Comparison of ENCODE assay signal across 8 cellular contexts in the genomic region with DNA sequence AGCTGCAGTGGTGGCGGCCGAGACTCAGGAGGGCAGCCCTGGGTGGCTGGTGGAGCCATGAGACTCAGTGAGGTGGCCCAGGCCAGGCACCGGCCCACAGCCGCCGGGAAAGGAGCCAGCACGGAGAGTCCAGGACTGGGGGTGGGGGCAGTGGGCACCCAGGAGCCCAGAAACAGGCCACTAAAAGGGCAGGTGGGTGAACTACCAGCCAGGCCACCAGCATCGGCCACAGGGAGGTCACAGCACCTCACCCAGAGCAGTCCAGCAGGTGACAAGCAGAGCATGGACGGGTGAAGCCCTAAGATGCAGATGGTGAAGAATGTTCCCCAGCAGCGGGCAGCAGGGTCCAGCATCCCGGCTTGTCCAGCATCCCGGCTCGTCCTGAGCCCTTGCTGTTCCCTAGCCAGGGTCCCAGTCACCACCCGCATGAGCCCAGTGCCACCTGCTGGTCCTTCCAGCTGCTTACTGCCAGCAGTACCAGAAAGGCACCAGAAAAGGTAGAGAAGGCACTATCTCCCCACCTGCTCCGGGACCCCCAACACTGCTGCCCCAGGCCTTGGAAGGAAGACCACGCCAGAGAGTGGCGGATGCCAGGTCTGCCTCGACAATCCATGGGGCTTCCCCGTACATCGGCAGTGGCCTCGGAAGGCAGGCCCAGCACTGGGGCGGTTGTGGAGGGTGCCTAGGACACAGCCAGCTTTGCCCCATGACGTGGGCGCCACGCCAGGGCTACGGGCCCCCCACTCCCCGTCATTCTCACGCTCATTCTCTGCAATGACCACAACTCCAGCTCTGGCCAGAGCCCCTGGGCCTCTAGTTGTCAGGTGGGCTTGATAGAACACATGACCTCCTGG. TPM values are rescaled to one million over a fixed set of nuclear protein-coding genes. Genes with fewer than 3 reads are reported as not detected.
DNase-seq lines count a peak whose midpoint lies in the region; ATAC-seq and TF ChIP-seq lines count a peak whose summit lies in the region.

No MANE protein-coding gene starts in this region.

- H3K36me3 ChIP-seq in stomach: peaks cover 0 to 19% (median 15%) of the 10 kb centered on the region in 4 donors

- TF ChIP-seq EP300 in stomach (IDR thresholded peaks at IDR 0.05): no peak

- peaks cover 40 to 70% (median 64%) of the 10 kb centered on the region in 4 donors for H3K4me1 ChIP-seq in stomach

- no peak for ATAC-seq in HG03342 (IDR thresholded peaks at IDR 0.05; ENCODE audit: unreplicated experiment)

- no peaks in the 10 kb centered on the region for H3K9me3 ChIP-seq in stomach

- peak overlapping the region; percentile 81 to 90 (median 88) for H3K27ac ChIP-seq in stomach

- WGBS in stomach, 5 donors: 17 to 38% (median 29%) methylated on average over 20 to 27 of the region's 27 CpGs

- H3K4me3 ChIP-seq in GM08714 (ENCODE audit: low read length) (peak overlapping the region; percentile 75; the same call in 1 of the 2 replicates), stomach (peak overlapping the region; percentile 79 to 98 (median 88))

- TF ChIP-seq CTCF in stomach (IDR thresholded peaks at IDR 0.05): peak in 5 of 7 experiments; percentile 50 to 90 (median 62)

- peak; percentile 70 for DNase-seq in 8988T
- peak; percentile 58 for DNase-seq in NCI-H2171 treated with DMSO at 0.1 percent for 48 hours (lab: John Stamatoyannopoulos, UW)
- DNase-seq in activated CD4-positive, alpha-beta T cell treated with anti-CD3 and anti-CD28 coated beads, Interleukin-2, amount 50 U/mL, for 4 hours: peak; percentile 58 to 65
- DNase-seq in effector CD4-positive, alpha-beta T cell: peak; percentile 41
- DNase-seq in medulla oblongata (ENCODE audit: extremely low spot score): peak; percentile 82
- DNase-seq in stomach: peak; percentile 81

- no peak for TF ChIP-seq POLR2A in stomach (IDR thresholded peaks at IDR 0.05)

- H3K27me3 ChIP-seq in stomach: no peaks in the 10 kb centered on the region

- intact Hi-C loops in stomach (cut with DNase I; ENCODE audit: low total_unique reads): no loop called here

RNA-seq across cellular contexts. Expression of a gene that starts 1.6 kb away (rescaled TPM):
- total RNA-seq in stomach: 100 to 1,000 TPM in 2 of 5 donors, 10 to 100 TPM in 3; 22.0 to 213 (median 53.1) TPM
- 100 to 1,000 TPM; 142 to 231 (median 215) TPM for polyA plus RNA-seq in stomach

RNA-seq across cellular contexts. Expression of a gene that starts 2.0 kb away (rescaled TPM):
- total RNA-seq in stomach: 100 to 1,000 TPM in 1 of 5 donors, 10 to 100 TPM in 3, 1 to 10 TPM in 1; 8.3 to 171 (median 42.9) TPM
- 10 to 100 TPM; 12.7 to 21.1 (median 20.9) TPM for polyA plus RNA-seq in stomach

RNA-seq across cellular contexts. Expression of a gene that starts 10.4 kb away (rescaled TPM):
- 10 to 100 TPM in 1 of 5 donors, 1 to 10 TPM in 3, not detected in 1; 1.2 to 11.6 (median 2.5) TPM for total RNA-seq in stomach
- 10 to 100 TPM; 13.1 to 24.8 (median 16.2) TPM for polyA plus RNA-seq in stomach

RNA-seq across cellular contexts. Expression of a gene that starts 16.4 kb away (rescaled TPM):
- total RNA-seq in stomach: 100 to 1,000 TPM in 2 of 5 donors, 10 to 100 TPM in 3; 11.1 to 461 (median 100.0) TPM
- polyA plus RNA-seq in stomach: 100 to 1,000 TPM; 352 to 403 (median 396) TPM

RNA-seq across cellular contexts. Expression of a gene that starts 30.5 kb away (rescaled TPM):
- total RNA-seq in stomach: 10 to 100 TPM; 12.5 to 66.5 (median 28.3) TPM
- polyA plus RNA-seq in stomach: 10 to 100 TPM; 22.5 to 55.2 (median 26.0) TPM
